ENCODE assay signal across 8 cellular contexts in genomic region chr1:40317394-40318074, GRCh38. TPM values are rescaled to one million over a fixed set of nuclear protein-coding genes. Genes with fewer than 3 reads are reported as not detected.
A peak's percentile ranks its signal among the peaks of the same experiment; 100 is the strongest.
DNase-seq lines count a peak whose midpoint lies in the region; FAIRE-seq and TF ChIP-seq lines count a peak whose summit lies in the region.

No MANE protein-coding gene starts in this region.

- peaks cover 30% of the 10 kb centered on the region for H3K4me1 Mint-ChIP-seq in activated naive CD8-positive, alpha-beta T cell (ENCODE audit: low read depth)

- WGBS in transverse colon (ENCODE audit: low coverage in 1 of 2), 2 donors, result 47% methylated on average over 21 of the region's 21 CpGs; no CpG with 5 or more reads in 1 of the 2 donors

- no peaks in the 10 kb centered on the region for H3K9me3 Mint-ChIP-seq in activated naive CD8-positive, alpha-beta T cell (ENCODE audit: low read depth)

- H3K27ac Mint-ChIP-seq in activated naive CD8-positive, alpha-beta T cell, result peak overlapping the region; percentile 42

- H3K27me3 ChIP-seq in cardiac muscle cell (peaks cover 43% of the 10 kb centered on the region), right atrium auricular region (peaks cover 3 to 14% of the 10 kb centered on the region in 2 donors), transverse colon (peaks cover 53% of the 10 kb centered on the region)

- no peak for TF ChIP-seq EP300 in transverse colon (IDR thresholded peaks at IDR 0.05; ENCODE audit: low read depth)

- DNase-seq in cardiac muscle cell (ENCODE audit: low read depth in 1 of 2, low spot score in 1 of 2) (no peak), right atrium auricular region (ENCODE audit: low spot score) (no peak), medulla oblongata (ENCODE audit: extremely low spot score) (peak; percentile 10), transverse colon (no peak), COR-L47 (lab: John Stamatoyannopoulos, UW) (no peak), GM19239 (ENCODE audit: insufficient read length, low spot score) (no peak), NCI-H2029 treated with DMSO at 0.1 percent for 48 hours (lab: John Stamatoyannopoulos, UW) (no peak)

- no peaks in the 10 kb centered on the region for H3K36me3 ChIP-seq in cardiac muscle cell
- H3K36me3 ChIP-seq in right atrium auricular region, result no peaks in the 10 kb centered on the region
- H3K36me3 ChIP-seq in transverse colon, result no peaks in the 10 kb centered on the region

- H3K9me3 ChIP-seq in cardiac muscle cell (ENCODE audit: low read depth) (no peaks in the 10 kb centered on the region), right atrium auricular region (no peaks in the 10 kb centered on the region), transverse colon (no peaks in the 10 kb centered on the region)

- FAIRE-seq in GM19239 (lab: Jason Lieb, UNC), result no peak

- H3K4me1 ChIP-seq in cardiac muscle cell (ENCODE audit: low read depth) (peaks cover 7% of the 10 kb centered on the region), right atrium auricular region (peaks cover 0 to 26% of the 10 kb centered on the region in 2 donors), transverse colon (peaks cover 9 to 30% (median 25%) of the 10 kb centered on the region in 4 donors)

- no peak overlapping the region for H3K27ac ChIP-seq in cardiac muscle cell
- H3K27ac ChIP-seq in right atrium auricular region, result no peak overlapping the region
- no peak overlapping the region for H3K27ac ChIP-seq in transverse colon

- H3K27me3 Mint-ChIP-seq in activated naive CD8-positive, alpha-beta T cell, result peaks cover 5% of the 10 kb centered on the region

- TF ChIP-seq POLR2A in transverse colon (IDR thresholded peaks at IDR 0.05), result no peak

- in situ Hi-C loops in transverse colon (cut with MboI; ENCODE audit: low pct_ligation_motif_present in 1 of 4, low pct_unique_long_range_greater_than_20kb in 1 of 4, low sequenced_read_pairs in 3 of 4), result no loop called here

- H3K36me3 Mint-ChIP-seq in activated naive CD8-positive, alpha-beta T cell, result no peaks in the 10 kb centered on the region

- TF ChIP-seq CTCF in cardiac muscle cell (IDR thresholded peaks at IDR 0.05; ENCODE audit: low read depth, low read length), result no peak
- no peak for TF ChIP-seq CTCF in right atrium auricular region (IDR thresholded peaks at IDR 0.05)
- TF ChIP-seq CTCF in transverse colon (IDR thresholded peaks at IDR 0.05), result no peak

- intact Hi-C loops in transverse colon (cut with DNase I; ENCODE audit: low total_unique reads), result loop anchor here (10.0 kb wide), 2 partner anchors 87 to 163 kb away; no protein-coding TSS in a partner anchor

- H3K4me3 ChIP-seq in cardiac muscle cell, result peak overlapping the region; percentile 28
- H3K4me3 ChIP-seq in right atrium auricular region, result peak overlapping the region in 1 of 2 donors; percentile 56
- H3K4me3 ChIP-seq in transverse colon, result peak overlapping the region in 3 of 4 donors; percentile 27 to 54 (median 42)

- H3K4me3 Mint-ChIP-seq in activated naive CD8-positive, alpha-beta T cell, result peak overlapping the region; percentile 65

RNA-seq across cellular contexts. Expression of gene COL9A2, which starts 0.4 kb away (rescaled TPM):
- total RNA-seq in cardiac muscle cell (2.9 and 3.4 TPM in 2 replicates), right atrium auricular region (1 to 10 TPM in 1 of 2 donors, under 1 TPM in 1; 0.59 to 1.2 TPM), transverse colon (10 to 100 TPM in 3 of 4 donors, 1 to 10 TPM in 1; 5.4 to 43.0 (median 14.6) TPM)
- polyA plus RNA-seq in cardiac muscle cell, result 5.9 and 7.2 TPM in 2 replicates

RNA-seq across cellular contexts. Expression of gene SMAP2, which starts 56.0 kb away (rescaled TPM):
- 16.2 and 16.7 TPM in 2 replicates for total RNA-seq in cardiac muscle cell
- 23.3 and 29.5 TPM in 2 replicates for polyA plus RNA-seq in cardiac muscle cell
- 10 to 100 TPM; 19.8 to 20.8 TPM for total RNA-seq in right atrium auricular region
- total RNA-seq in transverse colon, result 10 to 100 TPM; 20.1 to 47.0 (median 33.8) TPM

RNA-seq across cellular contexts. Expression of gene ZMPSTE24, which starts 59.5 kb away (rescaled TPM):
- 8.4 and 15.0 TPM in 2 replicates for total RNA-seq in cardiac muscle cell
- 9.8 and 24.0 TPM in 2 replicates for polyA plus RNA-seq in cardiac muscle cell
- 10 to 100 TPM; 23.8 to 43.2 TPM for total RNA-seq in right atrium auricular region
- total RNA-seq in transverse colon, result 10 to 100 TPM in 2 of 4 donors, 1 to 10 TPM in 2; 3.4 to 40.8 (median 23.7) TPM
